Comparison of ENCODE assay signal across 27 cellular contexts in the genomic region with DNA sequence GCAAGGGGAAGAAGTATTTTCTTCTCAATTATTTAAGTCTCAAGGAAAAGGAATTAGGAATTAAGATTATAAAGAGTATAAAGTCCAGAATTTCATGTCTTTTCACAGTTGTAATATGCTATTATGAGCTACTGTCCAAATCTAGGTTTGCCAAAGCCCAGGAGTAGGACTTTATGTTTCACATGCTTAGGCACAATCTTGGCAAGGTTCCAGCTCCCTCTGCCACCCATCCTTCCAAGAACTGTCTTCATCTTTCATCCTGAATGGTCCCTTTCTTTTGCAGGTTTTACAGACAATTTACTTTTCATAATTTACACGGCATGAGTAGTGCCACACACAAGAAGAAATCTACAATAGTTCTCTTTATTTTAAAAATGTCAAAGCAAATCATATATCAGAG. TPM values are rescaled to one million over a fixed set of nuclear protein-coding genes. Genes with fewer than 3 reads are reported as not detected.
"Had no signal": no experiment of that assay in that cellular context is flagged by ENCODE, and none has a peak within 500 bp of the region (broad histone marks: within the 10 kb centered on the region; RNA-seq: fewer than 3 reads in every experiment).

No MANE protein-coding gene starts in this region.

- H3K4me1 Mint-ChIP-seq: natural killer cell; stimulated activated naive CD8-positive, alpha-beta T cell treated with anti-CD3 and anti-CD28 coated beads, Interleukin-15, amount 100 ng/mL, for 72 hours had no signal

- H3K36me3 Mint-ChIP-seq: memory B cell, natural killer cell had no signal

- H3K9me3 ChIP-seq: colonic mucosa, gastrocnemius medialis, ovary, psoas muscle, suprapubic skin, transverse colon, upper lobe of right lung, uterus had no signal

- H3K4me3 ChIP-seq: colonic mucosa, gastrocnemius medialis, lung, ovary, psoas muscle, skin epidermis, suprapubic skin, transverse colon, upper lobe of right lung, uterus had no signal

- H3K27me3 Mint-ChIP-seq: dendritic cell treated with granulocyte-macrophage colony-stimulating factor and Interleukin-4, amounts not matched to agents 40 ng/mL and 50 ng/mL, for 4 days; stimulated activated naive CD8-positive, alpha-beta T cell treated with anti-CD3 and anti-CD28 coated beads, Interleukin-15, amount 100 ng/mL, for 72 hours had no signal

- H3K27ac ChIP-seq: colonic mucosa, gastrocnemius medialis, psoas muscle, upper lobe of right lung had no signal

- H3K4me1 ChIP-seq: colonic mucosa, psoas muscle, upper lobe of right lung had no signal

- H3K27me3 ChIP-seq: colonic mucosa, gastrocnemius medialis, ovary, suprapubic skin, transverse colon, upper lobe of right lung, uterus had no signal

- H3K36me3 ChIP-seq: colonic mucosa, ovary, suprapubic skin, transverse colon, upper lobe of right lung, uterus had no signal

- ATAC-seq: gastrocnemius medialis; left ventricle myocardium superior; natural killer cell; psoas muscle; right cardiac atrium; stimulated activated naive CD8-positive, alpha-beta T cell treated with anti-CD3 and anti-CD28 coated beads, Interleukin-15, amount 100 ng/mL, for 72 hours; upper lobe of right lung had no signal

- H3K4me3 Mint-ChIP-seq: dendritic cell treated with granulocyte-macrophage colony-stimulating factor and Interleukin-4, amounts not matched to agents 40 ng/mL and 50 ng/mL, for 4 days; endodermal cell; memory B cell; natural killer cell; stimulated activated naive CD8-positive, alpha-beta T cell treated with anti-CD3 and anti-CD28 coated beads, Interleukin-15, amount 100 ng/mL, for 72 hours had no signal

- H3K9me3 Mint-ChIP-seq: dendritic cell treated with granulocyte-macrophage colony-stimulating factor and Interleukin-4, amounts not matched to agents 40 ng/mL and 50 ng/mL, for 4 days; endodermal cell; natural killer cell; stimulated activated naive CD8-positive, alpha-beta T cell treated with anti-CD3 and anti-CD28 coated beads, Interleukin-15, amount 100 ng/mL, for 72 hours had no signal

- H3K27ac Mint-ChIP-seq: dendritic cell treated with granulocyte-macrophage colony-stimulating factor and Interleukin-4, amounts not matched to agents 40 ng/mL and 50 ng/mL, for 4 days; endodermal cell; memory B cell; natural killer cell; stimulated activated naive CD8-positive, alpha-beta T cell treated with anti-CD3 and anti-CD28 coated beads, Interleukin-15, amount 100 ng/mL, for 72 hours had no signal

- DNase-seq: colonic mucosa; effector CD8-positive, alpha-beta T cell; endodermal cell; gastrocnemius medialis; head of caudate nucleus; left ventricle myocardium superior; natural killer cell; occipital lobe; ovary; posterior cingulate gyrus; psoas muscle; right cardiac atrium; stimulated activated CD4-positive, alpha-beta T cell treated with anti-CD3 and anti-CD28 coated beads, Interleukin-12 subunit alpha, Interleukin-12 subunit beta, amount 100 ng/mL, for 4 hours; stimulated activated CD4-positive, alpha-beta T cell treated with anti-CD3 and anti-CD28 coated beads, Interleukin-1b, Interleukin-23, amount 100 ng/mL, for 48 hours; stimulated activated CD4-positive, alpha-beta T cell treated with anti-CD3 and anti-CD28 coated beads, Interleukin-4, amount 100 ng/mL, for 1 hour; stimulated activated CD8-positive, alpha-beta memory T cell treated with anti-CD3 and anti-CD28 coated beads, Interleukin-4, amount 100 ng/mL, for 48 hours; stimulated activated naive CD4-positive, alpha-beta T cell; stimulated activated naive CD8-positive, alpha-beta T cell treated with anti-CD3 and anti-CD28 coated beads, Interleukin-15, amount 100 ng/mL, for 72 hours; transverse colon; upper lobe of right lung; uterus had no signal

RNA-seq across cellular contexts. Expression of a gene that starts 29.5 kb away (rescaled TPM):
- total RNA-seq: mononuclear cell, natural killer cell had no signal
